Comparison of ENCODE assay signal across 18 cellular contexts in the genomic region with DNA sequence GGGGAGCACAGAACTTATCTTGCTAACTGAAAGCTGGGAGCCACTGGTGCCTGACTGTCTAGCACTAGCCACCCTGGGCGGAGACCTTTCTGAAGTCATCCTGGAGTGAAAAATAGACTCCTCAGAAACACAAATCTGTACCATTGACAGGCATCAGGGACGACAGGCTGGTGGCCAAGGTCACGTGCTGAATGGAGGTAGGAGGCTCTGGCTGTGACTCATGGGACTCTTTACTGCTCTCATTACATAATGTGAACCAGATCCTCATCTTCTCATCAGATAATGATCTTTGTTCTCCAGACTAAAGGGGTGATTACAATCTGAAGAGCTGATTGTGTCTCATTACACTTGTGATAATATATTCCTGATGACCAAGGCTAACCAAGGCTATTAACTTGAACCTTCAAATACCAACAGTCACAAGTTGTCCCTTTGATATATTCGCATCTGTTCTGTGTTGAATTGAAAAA.
DNase-seq lines count a peak whose midpoint lies in the region; ATAC-seq, FAIRE-seq and TF ChIP-seq lines count a peak whose summit lies in the region.
"Had no signal": no experiment of that assay in that cellular context is flagged by ENCODE, and none has a peak within 500 bp of the region (broad histone marks: within the 10 kb centered on the region; RNA-seq: fewer than 3 reads in every experiment).

No MANE protein-coding gene starts in this region.

- TF ChIP-seq EP300 in GM12878 (IDR thresholded peaks at IDR 0.05; ENCODE audit: borderline replicate concordance in 1 of 2, control insufficient read depth in 1 of 2, low read depth in 2 of 2, low read length in 2 of 2), result no peak

- no peak overlapping the region for H3K9ac ChIP-seq in GM12878 (ENCODE audit: control insufficient read depth, insufficient read depth, low read length)
- H3K9ac ChIP-seq: BLaER1 treated with 17β-estradiol and CSF1 and Interleukin-3, amounts not matched to agents 10 nM and 100 nM had no signal

- H3K27ac ChIP-seq in GM12878 (ENCODE audit: control insufficient read depth, insufficient read depth) (no peak overlapping the region), osteoblast (ENCODE audit: low read depth, low read length) (no peak overlapping the region), spleen (no peak overlapping the region)
- H3K27ac ChIP-seq: BLaER1 treated with 17β-estradiol and CSF1 and Interleukin-3, amounts not matched to agents 10 nM and 100 nM had no signal

- WGBS in GM12878 (ENCODE audit: insufficient coverage, insufficient replicate concordance, low lambda C conversion rate, missing lambda C conversion rate), result 13% methylated on average over 4 of the region's 4 CpGs
- 68 to 76% (median 72%) methylated on average over 4 of the region's 4 CpGs for WGBS in spleen, 5 donors

- H3K27ac Mint-ChIP-seq in activated CD4-positive, alpha-beta T cell treated with anti-CD3 and anti-CD28 coated beads, Interleukin-2, amount 10 ng/mL, durations not matched to agents 24 days and 14 days, result no peak overlapping the region
- no peak overlapping the region for H3K27ac Mint-ChIP-seq in activated naive CD8-positive, alpha-beta T cell treated with anti-CD3 and anti-CD28 coated beads, Interleukin-2, amount 50 U/mL, for 24 hours
- H3K27ac Mint-ChIP-seq: activated naive CD4-positive, alpha-beta T cell treated with anti-CD3 and anti-CD28 coated beads, Interleukin-2, amount 50 U/mL, for 24 hours had no signal

- H3K9me3 ChIP-seq in GM12878 (replicated peaks; ENCODE audit: control insufficient read depth, insufficient read depth, low read length), result no peaks in the 10 kb centered on the region; the same call in 2 of the 3 replicates
- H3K9me3 ChIP-seq in osteoblast (ENCODE audit: low read depth, low read length), result peaks cover 2% of the 10 kb centered on the region
- peaks cover 0 to 23% (median 5%) of the 10 kb centered on the region in 8 donors for H3K9me3 ChIP-seq in spleen

- in situ Hi-C loops in GM12878 (cut with MboI), result no loop called here

- no peak for FAIRE-seq in GM12878 (lab: Jason Lieb, UNC)
- FAIRE-seq: H54 had no signal

- DNase-seq in GM03348 (ENCODE audit: low spot score), result peak; percentile 45
- DNase-seq in GM12878 (ENCODE audit: low read depth, low spot score), result no peak
- peak; percentile 79 for DNase-seq in osteoblast (ENCODE audit: insufficient read length, low spot score, missing footprints)
- DNase-seq in NCI-H1092 (lab: John Stamatoyannopoulos, UW), result no peak
- DNase-seq in activated CD4-positive, alpha-beta T cell treated with anti-CD3 and anti-CD28 coated beads, Interleukin-2, amount 10 ng/mL, durations not matched to agents 24 days and 14 days, result no peak
- DNase-seq in spleen, result no peak
- DNase-seq in activated naive CD8-positive, alpha-beta T cell treated with anti-CD3 and anti-CD28 coated beads, Interleukin-2, amount 50 U/mL, for 24 hours, result no peak
- DNase-seq: activated CD8-positive, alpha-beta memory T cell treated with anti-CD3 and anti-CD28 coated beads, Interleukin-2, amount 50 U/mL, for 48 hours; effector CD8-positive, alpha-beta T cell; foreskin melanocyte; Kasumi-1; NCI-H187 treated with DMSO at 0.1 percent for 48 hours; NCI-H524 treated with DMSO at 0.1 percent for 48 hours had no signal

- TF ChIP-seq POLR2A in GM12878 (IDR thresholded peaks at IDR 0.05; ENCODE audit: low read depth, low read length), result no peak
- TF ChIP-seq POLR2A in spleen (IDR thresholded peaks at IDR 0.05), result no peak

- no peak overlapping the region for H2AFZ ChIP-seq in GM12878 (ENCODE audit: control insufficient read depth, low read depth, low read length)
- H2AFZ ChIP-seq in osteoblast (ENCODE audit: low read length), result peak overlapping the region; percentile 52

- H3K4me1 ChIP-seq in GM12878 (ENCODE audit: control insufficient read depth, insufficient read depth, low read length) (no peaks in the 10 kb centered on the region), osteoblast (ENCODE audit: insufficient read depth, low read length) (peaks cover 23% of the 10 kb centered on the region), spleen (no peaks in the 10 kb centered on the region)

- no peaks in the 10 kb centered on the region for H3K79me2 ChIP-seq in GM12878 (ENCODE audit: control insufficient read depth, insufficient read depth, low read length)
- peaks cover 22% of the 10 kb centered on the region for H3K79me2 ChIP-seq in osteoblast (ENCODE audit: insufficient read depth, low read length)

- BruUV-seq in GM12878 (replicated peaks; lab: Mats Ljungman, UMichigan), result no TSS peak

- CTCF ChIA-PET in GM12878 (lab: Yijun Ruan, JAX), result no interaction called here

- POLR2A ChIA-PET in GM12878 (lab: Charles Lee), result no interaction called here

- H3K4me3 ChIP-seq in GM12878, result no peak overlapping the region
- H3K4me3 ChIP-seq in osteoblast (ENCODE audit: insufficient read depth, low read length), result no peak overlapping the region
- no peak overlapping the region for H3K4me3 ChIP-seq in spleen
- H3K4me3 ChIP-seq: BLaER1 treated with 17β-estradiol and CSF1 and Interleukin-3, amounts not matched to agents 10 nM and 100 nM had no signal

- RAD21 ChIA-PET in GM12878 (lab: Charles Lee; ENCODE audit: unreplicated experiment), result no interaction called here

- no peak for TF ChIP-seq RAD21 in GM12878 (IDR thresholded peaks at IDR 0.05; ENCODE audit: insufficient read depth, low read depth, low read length)

- H3K36me3 Mint-ChIP-seq in activated CD4-positive, alpha-beta T cell treated with anti-CD3 and anti-CD28 coated beads, Interleukin-2, amount 10 ng/mL, durations not matched to agents 24 days and 14 days (ENCODE audit: low read depth), result no peaks in the 10 kb centered on the region
- no peaks in the 10 kb centered on the region for H3K36me3 Mint-ChIP-seq in activated naive CD8-positive, alpha-beta T cell treated with anti-CD3 and anti-CD28 coated beads, Interleukin-2, amount 50 U/mL, for 24 hours (ENCODE audit: low read depth)
- H3K36me3 Mint-ChIP-seq: activated naive CD4-positive, alpha-beta T cell treated with anti-CD3 and anti-CD28 coated beads, Interleukin-2, amount 50 U/mL, for 24 hours had no signal

- H3K27me3 ChIP-seq in GM12878 (replicated peaks in 1 of 2; ENCODE audit: control insufficient read depth in 2 of 2, insufficient read depth in 2 of 2, low read length in 1 of 2) (no peaks in the 10 kb centered on the region), osteoblast (ENCODE audit: insufficient read depth, low read length) (no peaks in the 10 kb centered on the region), spleen (replicated peaks in 1 of 7) (no peaks in the 10 kb centered on the region)
- H3K27me3 ChIP-seq: BLaER1 treated with 17β-estradiol and CSF1 and Interleukin-3, amounts not matched to agents 10 nM and 100 nM had no signal

- no peak overlapping the region for H3K4me2 ChIP-seq in GM12878 (ENCODE audit: control insufficient read depth, insufficient read depth)
- peak overlapping the region; percentile 14 for H3K4me2 ChIP-seq in osteoblast (ENCODE audit: insufficient read depth, low read length)
- H3K4me2 ChIP-seq: BLaER1 treated with 17β-estradiol and CSF1 and Interleukin-3, amounts not matched to agents 10 nM and 100 nM had no signal

- H4K20me1 ChIP-seq in GM12878 (ENCODE audit: control insufficient read depth, insufficient read depth), result no peaks in the 10 kb centered on the region
- H4K20me1 ChIP-seq in osteoblast (ENCODE audit: insufficient read depth, low read length), result no peaks in the 10 kb centered on the region
- H4K20me1 ChIP-seq: BLaER1 treated with 17β-estradiol and CSF1 and Interleukin-3, amounts not matched to agents 10 nM and 100 nM had no signal

- ATAC-seq in HG02981 (IDR thresholded peaks at IDR 0.05; ENCODE audit: unreplicated experiment), result peak; percentile 53
- ATAC-seq in GM12878, result no peak
- no peak for ATAC-seq in activated naive CD8-positive, alpha-beta T cell treated with anti-CD3 and anti-CD28 coated beads, Interleukin-2, amount 50 U/mL, for 24 hours
- ATAC-seq: WTC11 had no signal

- H3K27me3 Mint-ChIP-seq in activated CD4-positive, alpha-beta T cell treated with anti-CD3 and anti-CD28 coated beads, Interleukin-2, amount 10 ng/mL, durations not matched to agents 24 days and 14 days, result no peaks in the 10 kb centered on the region
- H3K27me3 Mint-ChIP-seq in activated naive CD8-positive, alpha-beta T cell treated with anti-CD3 and anti-CD28 coated beads, Interleukin-2, amount 50 U/mL, for 24 hours, result no peaks in the 10 kb centered on the region

- TF ChIP-seq CTCF in GM12878 (IDR thresholded peaks at IDR 0.05 in 2 of 3, conservative IDR thresholded peaks at IDR 0.05 in 1 of 3; ENCODE audit: control insufficient read depth in 2 of 3, extremely low read depth in 1 of 3, insufficient read depth in 1 of 3, low read depth in 3 of 3, low read length in 3 of 3), result no peak
- no peak for TF ChIP-seq CTCF in osteoblast (IDR thresholded peaks at IDR 0.05; ENCODE audit: extremely low read depth, low read depth, low read length)
- TF ChIP-seq CTCF in spleen (IDR thresholded peaks at IDR 0.05 in 8 of 11, conservative IDR thresholded peaks at IDR 0.05 in 3 of 11), result no peak

- H3K4me1 Mint-ChIP-seq in activated CD4-positive, alpha-beta T cell treated with anti-CD3 and anti-CD28 coated beads, Interleukin-2, amount 10 ng/mL, durations not matched to agents 24 days and 14 days, result no peaks in the 10 kb centered on the region
- H3K4me1 Mint-ChIP-seq in activated naive CD8-positive, alpha-beta T cell treated with anti-CD3 and anti-CD28 coated beads, Interleukin-2, amount 50 U/mL, for 24 hours, result no peaks in the 10 kb centered on the region
- H3K4me1 Mint-ChIP-seq: activated naive CD4-positive, alpha-beta T cell treated with anti-CD3 and anti-CD28 coated beads, Interleukin-2, amount 50 U/mL, for 24 hours had no signal

- H3K9me3 Mint-ChIP-seq in activated CD4-positive, alpha-beta T cell treated with anti-CD3 and anti-CD28 coated beads, Interleukin-2, amount 10 ng/mL, durations not matched to agents 24 days and 14 days, result peaks cover 3% of the 10 kb centered on the region
- peaks cover 11% of the 10 kb centered on the region for H3K9me3 Mint-ChIP-seq in activated naive CD8-positive, alpha-beta T cell treated with anti-CD3 and anti-CD28 coated beads, Interleukin-2, amount 50 U/mL, for 24 hours
- H3K9me3 Mint-ChIP-seq: activated naive CD4-positive, alpha-beta T cell treated with anti-CD3 and anti-CD28 coated beads, Interleukin-2, amount 50 U/mL, for 24 hours had no signal

- intact Hi-C loops in GM12878 (cut with micrococcal nuclease; ENCODE audit: unreplicated experiment), result no loop called here
- intact Hi-C loops in activated CD4-positive, alpha-beta T cell treated with anti-CD3 and anti-CD28 coated beads, Interleukin-2, amount 10 ng/mL, durations not matched to agents 24 days and 14 days (cut with micrococcal nuclease), result no loop called here
- intact Hi-C loops in spleen (cut with DNase I; ENCODE audit: low total_unique reads), result no loop called here

- SMC1A ChIA-PET in GM12878 (lab: Charles Lee; ENCODE audit: uncharacterized antibody, unreplicated experiment), result no interaction called here

- no peak overlapping the region for H3K4me3 Mint-ChIP-seq in activated CD4-positive, alpha-beta T cell treated with anti-CD3 and anti-CD28 coated beads, Interleukin-2, amount 10 ng/mL, durations not matched to agents 24 days and 14 days
- no peak overlapping the region for H3K4me3 Mint-ChIP-seq in activated naive CD8-positive, alpha-beta T cell treated with anti-CD3 and anti-CD28 coated beads, Interleukin-2, amount 50 U/mL, for 24 hours
- H3K4me3 Mint-ChIP-seq: activated naive CD4-positive, alpha-beta T cell treated with anti-CD3 and anti-CD28 coated beads, Interleukin-2, amount 50 U/mL, for 24 hours; WTC11 had no signal

- no peaks in the 10 kb centered on the region for H3K36me3 ChIP-seq in GM12878 (ENCODE audit: control insufficient read depth in 2 of 2, insufficient read depth in 2 of 2, low read length in 1 of 2)
- H3K36me3 ChIP-seq in osteoblast (ENCODE audit: insufficient read depth, low read length), result no peaks in the 10 kb centered on the region
- H3K36me3 ChIP-seq in spleen, result no peaks in the 10 kb centered on the region
- H3K36me3 ChIP-seq: BLaER1 treated with 17β-estradiol and CSF1 and Interleukin-3, amounts not matched to agents 10 nM and 100 nM had no signal

Comparison
In these comparisons a context has a peak if more than half of its experiments do, and no peak if none do; other contexts are left out.
1. DNase-seq: peak in GM03348 (single experiment) and osteoblast (single experiment); none in GM12878 (single experiment), NCI-H1092 (single experiment), activated CD4-positive, alpha-beta T cell treated with anti-CD3 and anti-CD28 coated beads, Interleukin-2, amount 10 ng/mL, durations not matched to agents 24 days and 14 days (single experiment), spleen (single experiment) and activated naive CD8-positive, alpha-beta T cell treated with anti-CD3 and anti-CD28 coated beads, Interleukin-2, amount 50 U/mL, for 24 hours (single experiment).